In genomic region chr9:36398745-36399144, GRCh38 we compare ENCODE assay signal across 9 cellular contexts. TPM values are rescaled to one million over a fixed set of nuclear protein-coding genes. Genes with fewer than 3 reads are reported as not detected.
DNase-seq lines count a peak whose midpoint lies in the region; ATAC-seq and TF ChIP-seq lines count a peak whose summit lies in the region.
"Had no signal": no experiment of that assay in that cellular context is flagged by ENCODE, and none has a peak within 500 bp of the region (broad histone marks: within the 10 kb centered on the region; RNA-seq: fewer than 3 reads in every experiment).

No MANE protein-coding gene starts in this region.

- no peak for TF ChIP-seq POLR2A in esophagus squamous epithelium (IDR thresholded peaks at IDR 0.05)

- no peaks in the 10 kb centered on the region for H3K27me3 Mint-ChIP-seq in T-helper 1 cell treated with Interleukin-12 subunit alpha and Interleukin-12 subunit beta and Interleukin-4 antibody, amounts not matched to agents 30 μg/mL and 1 μg/mL, for 36 hours (ENCODE audit: low read depth)

- H3K9me3 ChIP-seq in SK-N-MC (ENCODE audit: low read depth, low read length) (no peaks in the 10 kb centered on the region; the same call in 1 of the 2 replicates), esophagus squamous epithelium (no peaks in the 10 kb centered on the region)

- H3K4me1 ChIP-seq in esophagus squamous epithelium = peaks cover 8 to 54% (median 16%) of the 10 kb centered on the region in 3 donors

- H3K36me3 ChIP-seq in SK-N-MC (ENCODE audit: insufficient read depth, low read length) = peaks cover 24% of the 10 kb centered on the region
- H3K36me3 ChIP-seq in esophagus squamous epithelium = peaks cover 0 to 3% (median 0%) of the 10 kb centered on the region in 3 donors

- H3K4me3 ChIP-seq in SK-N-MC = peak overlapping the region; percentile 56
- peak overlapping the region in 3 of 4 donors; percentile 72 to 87 (median 83) for H3K4me3 ChIP-seq in esophagus squamous epithelium
- H3K4me3 ChIP-seq in retinal pigment epithelial cell (ENCODE audit: low read length) = peak overlapping the region; percentile 19

- H3K27ac ChIP-seq in SK-N-MC (no peak overlapping the region), esophagus squamous epithelium (peak overlapping the region in 3 of 4 donors; percentile 96 to 98 (median 97))

- no peak for DNase-seq in T-helper 1 cell
- DNase-seq in SK-N-MC (ENCODE audit: low read depth, low spot score) = no peak
- DNase-seq in esophagus squamous epithelium (lab: John Stamatoyannopoulos, UW) = no peak
- no peak for DNase-seq in retinal pigment epithelial cell (ENCODE audit: low read depth)
- no peak for DNase-seq in NK-92 (lab: John Stamatoyannopoulos, UW; ENCODE audit: unreplicated experiment)
- no peak for DNase-seq in MV-4-11 (lab: John Stamatoyannopoulos, UW)
- DNase-seq: NCI-H1694 treated with DMSO at 0.1 percent for 48 hours had no signal

- TF ChIP-seq CTCF in esophagus squamous epithelium (IDR thresholded peaks at IDR 0.05) (no peak), retinal pigment epithelial cell (conservative IDR thresholded peaks at IDR 0.05; ENCODE audit: low read depth, low read length) (no peak)

- H3K9me3 Mint-ChIP-seq in T-helper 1 cell treated with Interleukin-12 subunit alpha and Interleukin-12 subunit beta and Interleukin-4 antibody, amounts not matched to agents 30 μg/mL and 1 μg/mL, for 36 hours = no peaks in the 10 kb centered on the region

- intact Hi-C loops in esophagus squamous epithelium (cut with DNase I) = no loop called here

- H3K27ac Mint-ChIP-seq in T-helper 1 cell treated with Interleukin-12 subunit alpha and Interleukin-12 subunit beta and Interleukin-4 antibody, amounts not matched to agents 30 μg/mL and 1 μg/mL, for 36 hours = peak overlapping the region; percentile 52

- H3K4me1 Mint-ChIP-seq in T-helper 1 cell treated with Interleukin-12 subunit alpha and Interleukin-12 subunit beta and Interleukin-4 antibody, amounts not matched to agents 30 μg/mL and 1 μg/mL, for 36 hours (ENCODE audit: low read depth) = peaks cover 35% of the 10 kb centered on the region

- peaks cover 14% of the 10 kb centered on the region for H3K36me3 Mint-ChIP-seq in T-helper 1 cell treated with Interleukin-12 subunit alpha and Interleukin-12 subunit beta and Interleukin-4 antibody, amounts not matched to agents 30 μg/mL and 1 μg/mL, for 36 hours (ENCODE audit: low read depth)

- H3K27me3 ChIP-seq in esophagus squamous epithelium = no peaks in the 10 kb centered on the region

- peak overlapping the region; percentile 56 for H3K4me3 Mint-ChIP-seq in T-helper 1 cell treated with Interleukin-12 subunit alpha and Interleukin-12 subunit beta and Interleukin-4 antibody, amounts not matched to agents 30 μg/mL and 1 μg/mL, for 36 hours

- H3K9ac ChIP-seq in SK-N-MC (ENCODE audit: insufficient read length) = no peak overlapping the region

- no peak for ATAC-seq in HG03196 (IDR thresholded peaks at IDR 0.05; ENCODE audit: unreplicated experiment)

RNA-seq across cellular contexts. Expression of gene RNF38, which starts 1.3 kb away (rescaled TPM):
- 10 to 100 TPM; 11.1 to 25.9 (median 13.5) TPM for total RNA-seq in esophagus squamous epithelium

Comparison
In these comparisons a context has a peak if more than half of its experiments do, and no peak if none do; other contexts are left out.
1. H3K4me3 ChIP-seq: peak in every context shown above with its lines; median percentile 83 in esophagus squamous epithelium; 56 in SK-N-MC; 19 in retinal pigment epithelial cell.